In the genomic region with DNA sequence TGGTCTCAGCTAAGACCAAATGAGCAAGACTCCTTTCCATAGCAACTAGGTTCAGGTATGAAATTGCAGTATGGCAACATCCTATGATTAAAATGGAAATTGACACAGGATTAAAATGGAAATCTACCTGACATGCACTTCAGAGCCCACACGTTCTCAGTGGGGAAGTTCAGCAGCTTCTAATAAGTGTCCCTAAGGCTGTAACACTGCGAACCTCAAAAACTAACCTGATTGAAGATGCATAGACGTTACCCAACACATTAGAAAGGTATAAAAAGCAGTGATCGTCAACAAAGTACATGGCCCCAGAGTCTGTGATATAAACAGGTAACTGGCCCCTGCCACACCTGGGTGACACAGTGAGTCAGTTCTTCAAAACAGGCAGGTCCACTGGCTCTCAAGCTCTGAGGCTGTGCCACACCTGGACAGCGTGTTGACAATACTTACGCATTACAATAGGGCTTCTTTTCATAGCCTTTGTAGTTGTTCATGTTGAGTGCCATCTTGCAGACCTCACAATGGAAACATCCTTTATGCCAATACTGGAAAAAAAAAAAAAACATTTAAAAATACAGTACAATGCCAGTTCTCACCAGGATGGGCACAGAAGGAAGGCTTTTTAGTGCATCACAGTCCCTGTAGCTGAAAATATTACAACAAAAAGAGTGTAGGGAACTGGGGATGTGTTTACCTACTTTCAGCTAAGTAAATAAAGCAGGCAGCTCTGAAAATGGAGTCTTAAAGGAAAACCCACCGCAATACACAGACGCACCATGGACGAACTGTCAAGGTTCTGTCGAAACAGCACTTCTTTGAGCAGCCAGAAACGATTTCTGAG, we compare ENCODE assay signal across 9 cellular contexts.
DNase-seq lines count a peak whose midpoint lies in the region; ATAC-seq and TF ChIP-seq lines count a peak whose summit lies in the region.
"Had no signal": no experiment of that assay in that cellular context is flagged by ENCODE, and none has a peak within 500 bp of the region (broad histone marks: within the 10 kb centered on the region; RNA-seq: fewer than 3 reads in every experiment).

No MANE protein-coding gene starts in this region.

- H3K4me3 ChIP-seq in HUES6 (ENCODE audit: low read depth, low read length) (peak overlapping the region; percentile 96), PC-9 (peak overlapping the region; percentile 81; the same call in 1 of the 2 replicates), fibroblast of mammary gland (ENCODE audit: control insufficient read depth, low read depth, low read length) (peak overlapping the region; percentile 76), rectal smooth muscle tissue (ENCODE audit: low read length) (peak overlapping the region; percentile 48), tibial artery (no peak overlapping the region)

- no peak overlapping the region for H3K27ac ChIP-seq in HUES6 (ENCODE audit: low read depth, low read length)
- no peak overlapping the region for H3K27ac ChIP-seq in PC-9
- H3K27ac ChIP-seq in rectal smooth muscle tissue (ENCODE audit: low read depth, low read length), result no peak overlapping the region
- H3K27ac ChIP-seq in tibial artery, result no peak overlapping the region

- intact Hi-C loops in PC-9 (cut with micrococcal nuclease; ENCODE audit: unreplicated experiment) (loop anchor here (5.0 kb wide), 2 partner anchors 90 to 355 kb away; a partner anchor contains a TSS), posterior cingulate gyrus (cut with DNase I) (loop anchor here (10.0 kb wide), 2 partner anchors 93 to 97 kb away; no protein-coding TSS in a partner anchor), tibial artery (cut with DNase I; ENCODE audit: low total_unique reads) (no loop called here)

- H4K20me1 ChIP-seq in PC-9 (ENCODE audit: insufficient read depth), result no peaks in the 10 kb centered on the region

- H3K9ac ChIP-seq in HUES6 (ENCODE audit: low read length), result peak overlapping the region; percentile 24
- H3K9ac ChIP-seq in rectal smooth muscle tissue (ENCODE audit: low read length), result no peak overlapping the region

- no peak overlapping the region; the same call in 1 of the 2 replicates for H2AFZ ChIP-seq in PC-9

- H3F3A ChIP-seq in PC-9 (ENCODE audit: insufficient read depth, low read depth), result no peaks in the 10 kb centered on the region; the same call in 1 of the 2 replicates

- no peak for TF ChIP-seq CTCF in PC-9 (conservative IDR thresholded peaks at IDR 0.05)
- no peak for TF ChIP-seq CTCF in fibroblast of mammary gland (conservative IDR thresholded peaks at IDR 0.05; ENCODE audit: control insufficient read depth, insufficient read depth, low read depth, low read length)
- no peak for TF ChIP-seq CTCF in tibial artery (IDR thresholded peaks at IDR 0.05)

- POLR2A ChIA-PET in PC-9 (lab: Charles Lee; ENCODE audit: unreplicated experiment), result no interaction called here

- peaks cover 17% of the 10 kb centered on the region for H3K4me1 ChIP-seq in HUES6 (ENCODE audit: control insufficient read depth, insufficient read depth, low read length)
- H3K4me1 ChIP-seq in PC-9 (replicated peaks; ENCODE audit: insufficient read depth), result peaks cover 31% of the 10 kb centered on the region
- no peaks in the 10 kb centered on the region for H3K4me1 ChIP-seq in rectal smooth muscle tissue (ENCODE audit: control insufficient read depth, insufficient read depth, low read length)
- H3K4me1 ChIP-seq in tibial artery, result peaks cover 0 to 22% (median 19%) of the 10 kb centered on the region in 4 donors

- BruUV-seq in PC-9 (replicated peaks; lab: Mats Ljungman, UMichigan), result no TSS peak

- no peaks in the 10 kb centered on the region for H3K79me2 ChIP-seq in PC-9 (ENCODE audit: low read depth)

- no peak for DNase-seq in PC-9
- DNase-seq in fibroblast of mammary gland (ENCODE audit: low read depth), result no peak
- DNase-seq in posterior cingulate gyrus, result no peak
- DNase-seq in tibial artery, result no peak
- DNase-seq in kidney tubule cell (ENCODE audit: low spot score), result no peak

- H3K9me3 ChIP-seq in HUES6 (ENCODE audit: control insufficient read depth, insufficient read depth, low read depth, low read length) (no peaks in the 10 kb centered on the region), PC-9 (ENCODE audit: insufficient read depth, low read depth) (no peaks in the 10 kb centered on the region), tibial artery (no peaks in the 10 kb centered on the region)

- ATAC-seq in HG03175 (IDR thresholded peaks at IDR 0.05; ENCODE audit: unreplicated experiment), result no peak
- ATAC-seq: stimulated activated memory B cell treated with anti-CD40 and anti-IgM and Interleukin-4, amounts not matched to agents 10 μg/mL and 1 μg/mL and 100 μg/mL, for 72 hours had no signal

- H3K27me3 ChIP-seq in HUES6 (ENCODE audit: control insufficient read depth, insufficient read depth, low read length) (peaks cover 23% of the 10 kb centered on the region), PC-9 (ENCODE audit: insufficient read depth, low read depth) (no peaks in the 10 kb centered on the region), rectal smooth muscle tissue (ENCODE audit: control insufficient read depth, insufficient read depth, low read length) (peaks cover 3% of the 10 kb centered on the region), tibial artery (peaks cover 0 to 46% of the 10 kb centered on the region in 2 donors)

- H3K36me3 ChIP-seq in HUES6 (ENCODE audit: control insufficient read depth, insufficient read depth, low read length), result peaks cover 4% of the 10 kb centered on the region; the same call in 1 of the 2 replicates
- H3K36me3 ChIP-seq in PC-9 (ENCODE audit: low read depth), result no peaks in the 10 kb centered on the region
- H3K36me3 ChIP-seq in rectal smooth muscle tissue (ENCODE audit: control insufficient read depth, insufficient read depth, low read length), result no peaks in the 10 kb centered on the region
- H3K36me3 ChIP-seq in tibial artery, result no peaks in the 10 kb centered on the region

- peak overlapping the region; percentile 80 for H3K4me2 ChIP-seq in PC-9

- no peaks in the 10 kb centered on the region for H3K9me2 ChIP-seq in PC-9 (ENCODE audit: insufficient read depth)

- CTCF ChIA-PET in PC-9 (lab: Charles Lee), result interaction anchor here (0.7 kb wide), 1 partner anchor 8 kb away, joined by 3 read pairs; no protein-coding TSS in a partner anchor

Comparison
In these comparisons a context has a peak if more than half of its experiments do, and no peak if none do; other contexts are left out.
1. H3K4me3 ChIP-seq: peak in HUES6 (single experiment), PC-9 (single experiment), fibroblast of mammary gland (single experiment) and rectal smooth muscle tissue (single experiment); none in tibial artery (0 of 2).